ENCODE assay signal across 13 cellular contexts in the genomic region with DNA sequence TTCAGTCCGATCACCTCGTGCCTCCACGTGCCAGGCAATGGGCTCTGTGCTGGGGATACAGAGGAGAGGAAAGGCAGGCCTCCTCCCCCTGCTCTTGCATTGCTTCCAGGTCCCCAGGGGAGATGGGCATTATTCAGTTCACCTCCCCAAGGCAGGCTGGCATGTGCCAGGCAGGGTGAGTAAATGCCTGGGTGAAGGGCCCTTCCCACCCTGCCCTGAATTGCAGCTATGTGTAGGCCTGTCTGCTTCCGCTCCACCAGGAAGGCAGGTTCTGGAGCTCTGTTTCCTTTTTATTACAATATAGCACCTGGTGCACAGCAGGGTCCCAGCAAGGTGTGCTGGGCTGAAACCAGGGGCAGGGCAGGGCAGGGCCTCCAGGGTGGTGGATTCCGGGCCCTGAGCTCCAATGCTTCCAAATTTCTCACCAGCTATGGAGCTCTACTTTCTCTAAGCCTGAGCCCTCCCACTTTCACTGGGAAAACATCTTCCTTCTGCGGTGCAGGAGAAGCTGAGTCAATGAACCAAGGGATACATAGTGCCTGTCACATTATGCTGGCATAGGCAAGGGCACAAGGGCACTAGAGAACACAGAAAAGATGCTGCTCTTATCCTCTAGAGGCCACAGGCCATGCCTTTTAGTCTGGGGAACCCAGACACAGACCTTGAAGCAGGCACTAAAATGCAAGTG. TPM values are rescaled to one million over a fixed set of nuclear protein-coding genes. Genes with fewer than 3 reads are reported as not detected.
A peak's percentile ranks its signal among the peaks of the same experiment; 100 is the strongest.
DNase-seq lines count a peak whose midpoint lies in the region; ATAC-seq and TF ChIP-seq lines count a peak whose summit lies in the region.
"Had no signal": no experiment of that assay in that cellular context is flagged by ENCODE, and none has a peak within 500 bp of the region (broad histone marks: within the 10 kb centered on the region; RNA-seq: fewer than 3 reads in every experiment).

No MANE protein-coding gene starts in this region.

- H3K9ac ChIP-seq in neural cell (ENCODE audit: low read length) = peak overlapping the region; percentile 23

- H3K79me2 ChIP-seq in neural cell (replicated peaks; ENCODE audit: insufficient read depth, low read length) = peaks cover 72% of the 10 kb centered on the region

- H3K4me1 Mint-ChIP-seq in activated naive CD4-positive, alpha-beta T cell treated with anti-CD3 and anti-CD28 coated beads, Interleukin-2, amount 10 ng/mL, durations not matched to agents 7 days and 5 days = no peaks in the 10 kb centered on the region
- H3K4me1 Mint-ChIP-seq: CD4-positive, CD25-positive, alpha-beta regulatory T cell had no signal

- intact Hi-C loops in A673 (cut with micrococcal nuclease; ENCODE audit: unreplicated experiment) = loop anchor here (5.0 to 10.0 kb wide), 2 partner anchors 40 to 62 kb away; a partner anchor contains a TSS
- intact Hi-C loops in posterior vena cava (cut with DNase I) = no loop called here

- POLR2A ChIA-PET in A673 (lab: Charles Lee; ENCODE audit: low non-redundant PET) = no interaction called here

- no peak overlapping the region for H3K4me3 Mint-ChIP-seq in activated naive CD4-positive, alpha-beta T cell treated with anti-CD3 and anti-CD28 coated beads, Interleukin-2, amount 10 ng/mL, durations not matched to agents 7 days and 5 days
- H3K4me3 Mint-ChIP-seq: CD4-positive, CD25-positive, alpha-beta regulatory T cell had no signal

- DNase-seq in A673 (ENCODE audit: low spot score) (no peak), M059J (ENCODE audit: low read depth) (peak; percentile 55), coronary artery (ENCODE audit: low spot score) (no peak), NCI-H187 (lab: John Stamatoyannopoulos, UW) (no peak), posterior vena cava (ENCODE audit: low spot score) (no peak)
- no peak for DNase-seq in activated naive CD4-positive, alpha-beta T cell treated with anti-CD3 and anti-CD28 coated beads, Interleukin-2, amount 10 ng/mL, durations not matched to agents 7 days and 5 days
- DNase-seq: CD4-positive, CD25-positive, alpha-beta regulatory T cell; GOT3; stimulated activated CD4-positive, alpha-beta T cell treated with anti-CD3 and anti-CD28 coated beads, Interleukin-4, amount 100 ng/mL, for 4 hours; WERI-Rb-1 had no signal

- no peaks in the 10 kb centered on the region for H3F3A ChIP-seq in neural cell (ENCODE audit: insufficient read depth, low read length, poor library complexity, severe bottlenecking)

- H3K9me3 Mint-ChIP-seq in activated naive CD4-positive, alpha-beta T cell treated with anti-CD3 and anti-CD28 coated beads, Interleukin-2, amount 10 ng/mL, durations not matched to agents 7 days and 5 days = no peaks in the 10 kb centered on the region
- H3K9me3 Mint-ChIP-seq: activated naive CD4-positive, alpha-beta T cell treated with anti-CD3 and anti-CD28 coated beads, Interleukin-2, amount 50 U/mL, for 72 hours; CD4-positive, CD25-positive, alpha-beta regulatory T cell had no signal

- no peaks in the 10 kb centered on the region for H3K36me3 Mint-ChIP-seq in activated naive CD4-positive, alpha-beta T cell treated with anti-CD3 and anti-CD28 coated beads, Interleukin-2, amount 10 ng/mL, durations not matched to agents 7 days and 5 days
- H3K36me3 Mint-ChIP-seq: activated naive CD4-positive, alpha-beta T cell treated with anti-CD3 and anti-CD28 coated beads, Interleukin-2, amount 50 U/mL, for 72 hours; CD4-positive, CD25-positive, alpha-beta regulatory T cell had no signal

- H3K36me3 ChIP-seq in A673 (ENCODE audit: insufficient read depth, low read length, poor library complexity, severe bottlenecking) (no peaks in the 10 kb centered on the region), neural cell (ENCODE audit: insufficient read depth, low read length) (no peaks in the 10 kb centered on the region)

- no peak for ATAC-seq in HG03095 (IDR thresholded peaks at IDR 0.05; ENCODE audit: unreplicated experiment)
- ATAC-seq: activated naive CD4-positive, alpha-beta T cell treated with anti-CD3 and anti-CD28 coated beads, Interleukin-2, amount 50 U/mL, for 72 hours had no signal

- H3K4me2 ChIP-seq in neural cell (ENCODE audit: low read length) = peak overlapping the region; percentile 0

- H3K27ac ChIP-seq in A673 (ENCODE audit: low read depth, low read length, poor library complexity, severe bottlenecking) (peak overlapping the region; percentile 64), coronary artery (peak overlapping the region; percentile 54 to 86), neural cell (ENCODE audit: low read length) (peak overlapping the region; percentile 40)
- H3K27ac ChIP-seq: WERI-Rb-1 had no signal

- H4K20me1 ChIP-seq in neural cell (ENCODE audit: insufficient read depth) = no peaks in the 10 kb centered on the region

- peaks cover 62% of the 10 kb centered on the region for H3K4me1 ChIP-seq in A673 (ENCODE audit: insufficient read depth, low read length, poor library complexity, severe bottlenecking)

- no peak for TF ChIP-seq RAD21 in neural cell (conservative IDR thresholded peaks at IDR 0.05)

- no peak overlapping the region for H2AFZ ChIP-seq in neural cell (ENCODE audit: low read depth, low read length)

- no peak overlapping the region for H3K27ac Mint-ChIP-seq in activated naive CD4-positive, alpha-beta T cell treated with anti-CD3 and anti-CD28 coated beads, Interleukin-2, amount 10 ng/mL, durations not matched to agents 7 days and 5 days
- H3K27ac Mint-ChIP-seq: CD4-positive, CD25-positive, alpha-beta regulatory T cell had no signal

- H3K4me3 ChIP-seq in A673 (ENCODE audit: low read depth, low read length, poor library complexity, severe bottlenecking) (no peak overlapping the region), coronary artery (peak overlapping the region; percentile 4), neural cell (ENCODE audit: low read length) (peak overlapping the region; percentile 1)

- BruUV-seq in A673 (replicated peaks; lab: Mats Ljungman, UMichigan) = no TSS peak

- no peak for TF ChIP-seq EP300 in neural cell (conservative IDR thresholded peaks at IDR 0.05; ENCODE audit: poor library complexity, severe bottlenecking)

- H3K27me3 Mint-ChIP-seq in activated naive CD4-positive, alpha-beta T cell treated with anti-CD3 and anti-CD28 coated beads, Interleukin-2, amount 10 ng/mL, durations not matched to agents 7 days and 5 days = peaks cover 4% of the 10 kb centered on the region

- no peaks in the 10 kb centered on the region for H3K9me2 ChIP-seq in neural cell (ENCODE audit: insufficient read depth, low read length)

- no peaks in the 10 kb centered on the region for H3K27me3 ChIP-seq in A673 (replicated peaks; ENCODE audit: insufficient read depth, low read depth, low read length, poor library complexity)
- H3K27me3 ChIP-seq in neural cell (ENCODE audit: insufficient read depth, low read depth, low read length) = no peaks in the 10 kb centered on the region

- H3K9me3 ChIP-seq in A673 (ENCODE audit: low read depth, low read length, poor library complexity, severe bottlenecking) = no peaks in the 10 kb centered on the region
- no peaks in the 10 kb centered on the region for H3K9me3 ChIP-seq in neural cell (ENCODE audit: low read length)

- CTCF ChIA-PET in A673 (lab: Charles Lee) = no interaction called here
- CTCF ChIA-PET in activated naive CD4-positive, alpha-beta T cell treated with anti-CD3 and anti-CD28 coated beads, Interleukin-2, amount 10 ng/mL, durations not matched to agents 7 days and 5 days (lab: Charles Lee) = interaction anchor here (1.1 kb wide), 1 partner anchor 10 kb away, joined by 3 read pairs; no protein-coding TSS in a partner anchor

- no peak for TF ChIP-seq CTCF in A673 (conservative IDR thresholded peaks at IDR 0.05; ENCODE audit: low read depth, low read length)
- TF ChIP-seq CTCF in coronary artery (IDR thresholded peaks at IDR 0.05) = no peak
- TF ChIP-seq CTCF in neural cell (IDR thresholded peaks at IDR 0.05; ENCODE audit: poor library complexity, severe bottlenecking) = no peak

TF ChIP-seq in neural cell, 6 proteins besides CTCF, POLR2A, EP300 and RAD21:
- TF ChIP-seq SMC3 (conservative IDR thresholded peaks at IDR 0.05; ENCODE audit: poor library complexity) (no peak), POLR2AphosphoS5 (IDR thresholded peaks at IDR 0.05) (no peak)

RNA-seq across cellular contexts. Expression of a gene that starts 42.0 kb away (rescaled TPM):
- 14.7 and 20.7 TPM in 2 replicates for total RNA-seq in A673 (2021)
- total RNA-seq in M059J (2014; rRNA removed; shearing (Covaris generic)) = 16.7 and 25.6 TPM in 2 replicates
- polyA plus RNA-seq in neural cell = 17.5 and 19.4 TPM in 2 replicates
- 38.4 and 43.1 TPM in 2 replicates for polyA minus RNA-seq in neural cell
- total RNA-seq in posterior vena cava = 10 to 100 TPM; 18.7 to 23.0 TPM
